28 cellular contexts compared by ENCODE assay signal in genomic region chr1:244678687-244679086, GRCh38.
"Had no signal": no experiment of that assay in that cellular context is flagged by ENCODE, and none has a peak within 500 bp of the region (broad histone marks: within the 10 kb centered on the region; RNA-seq: fewer than 3 reads in every experiment).

No MANE protein-coding gene starts in this region.

- H3K4me3 Mint-ChIP-seq: activated CD4-positive, alpha-beta T cell treated with anti-CD3 and anti-CD28 coated beads for 36 hours; activated T-cell treated with anti-CD3 and anti-CD28 coated beads, Interleukin-2, amount 50 U/mL, for 24 hours; activated T-helper 17 cell treated with anti-CD3 and anti-CD28 coated beads, Interleukin-2, amount 50 U/mL, for 72 hours; effector memory CD8-positive, alpha-beta T cell; immature natural killer cell; natural killer cell treated with Interleukin-12 subunit alpha and Interleukin-12 subunit beta and Interleukin-15 and Interleukin-18, amount 100 ng/mL, for 72 hours; WTC11 had no signal

- ATAC-seq: activated CD4-positive, alpha-beta T cell treated with anti-CD3 and anti-CD28 coated beads for 36 hours; activated naive CD4-positive, alpha-beta T cell treated with anti-CD3 and anti-CD28 coated beads, Interleukin-2, amount 50 U/mL, for 72 hours; activated T-helper 17 cell treated with anti-CD3 and anti-CD28 coated beads, Interleukin-2, amount 50 U/mL, for 72 hours; effector memory CD8-positive, alpha-beta T cell; left lobe of liver; natural killer cell treated with Interleukin-12 subunit alpha and Interleukin-12 subunit beta and Interleukin-15 and Interleukin-18, amount 100 ng/mL, for 72 hours; stimulated activated naive CD8-positive, alpha-beta T cell treated with anti-CD3 and anti-CD28 coated beads, Interleukin-15, Interleukin-2, amounts not matched to agents 100 U/mL and 50 U/mL, for 24 hours; WTC11 had no signal

- H3K4me1 ChIP-seq: prostate gland had no signal

- H3K27ac Mint-ChIP-seq: activated CD4-positive, alpha-beta T cell treated with anti-CD3 and anti-CD28 coated beads for 36 hours; activated naive CD4-positive, alpha-beta T cell treated with anti-CD3 and anti-CD28 coated beads, Interleukin-2, amount 50 U/mL, for 72 hours; activated T-cell treated with anti-CD3 and anti-CD28 coated beads, Interleukin-2, amount 50 U/mL, for 24 hours; activated T-helper 17 cell treated with anti-CD3 and anti-CD28 coated beads, Interleukin-2, amount 50 U/mL, for 72 hours; effector memory CD8-positive, alpha-beta T cell; immature natural killer cell; natural killer cell treated with Interleukin-12 subunit alpha and Interleukin-12 subunit beta and Interleukin-15 and Interleukin-18, amount 100 ng/mL, for 72 hours; WTC11 had no signal

- H3K36me3 ChIP-seq: adrenal gland, ascending aorta, brain microvascular endothelial cell, neutrophil, ovary, prostate gland, tibial artery had no signal

- H3K27ac ChIP-seq: adrenal gland, brain microvascular endothelial cell, neutrophil, ovary, prostate gland had no signal

- H3K27me3 ChIP-seq: adrenal gland, ascending aorta, brain microvascular endothelial cell, dorsolateral prefrontal cortex, neutrophil, ovary, tibial artery had no signal

- H3K4me3 ChIP-seq: adrenal gland, ascending aorta, dorsolateral prefrontal cortex, ovary, prostate gland, tibial artery had no signal

- H3K9me3 Mint-ChIP-seq: activated naive CD4-positive, alpha-beta T cell treated with anti-CD3 and anti-CD28 coated beads, Interleukin-2, amount 50 U/mL, for 72 hours; activated T-cell treated with anti-CD3 and anti-CD28 coated beads, Interleukin-2, amount 50 U/mL, for 24 hours; activated T-helper 17 cell treated with anti-CD3 and anti-CD28 coated beads, Interleukin-2, amount 50 U/mL, for 72 hours; effector memory CD8-positive, alpha-beta T cell; immature natural killer cell; natural killer cell treated with Interleukin-12 subunit alpha and Interleukin-12 subunit beta and Interleukin-15 and Interleukin-18, amount 100 ng/mL, for 72 hours had no signal

- H3K9me3 ChIP-seq: adrenal gland, ascending aorta, neutrophil, ovary, prostate gland, tibial artery had no signal

- H3K27me3 Mint-ChIP-seq: activated CD4-positive, alpha-beta T cell treated with anti-CD3 and anti-CD28 coated beads for 36 hours; activated T-cell treated with anti-CD3 and anti-CD28 coated beads, Interleukin-2, amount 50 U/mL, for 24 hours; activated T-helper 17 cell treated with anti-CD3 and anti-CD28 coated beads, Interleukin-2, amount 50 U/mL, for 72 hours; effector memory CD8-positive, alpha-beta T cell; natural killer cell treated with Interleukin-12 subunit alpha and Interleukin-12 subunit beta and Interleukin-15 and Interleukin-18, amount 100 ng/mL, for 72 hours had no signal

- DNase-seq: activated CD4-positive, alpha-beta T cell treated with anti-CD3 and anti-CD28 coated beads for 36 hours; activated CD4-positive, alpha-beta T cell treated with anti-CD3 and anti-CD28 coated beads, Interleukin-2, amount 50 U/mL, for 4 hours; activated CD8-positive, alpha-beta memory T cell treated with anti-CD3 and anti-CD28 coated beads for 24 hours; activated CD8-positive, alpha-beta memory T cell treated with anti-CD3 and anti-CD28 coated beads, Interleukin-2, amount 50 U/mL, for 4 hours; activated T-cell treated with anti-CD3 and anti-CD28 coated beads, Interleukin-2, amount 50 U/mL, for 24 hours; adrenal gland; brain microvascular endothelial cell; caudate nucleus; dorsolateral prefrontal cortex; effector memory CD8-positive, alpha-beta T cell; foreskin fibroblast; immature natural killer cell; ovary; stimulated activated CD4-positive, alpha-beta T cell treated with anti-CD3 and anti-CD28 coated beads, Interleukin-12 subunit alpha, Interleukin-12 subunit beta, amount 100 ng/mL, for 4 hours; stimulated activated CD4-positive, alpha-beta T cell treated with anti-CD3 and anti-CD28 coated beads, Interleukin-4, amount 100 ng/mL, for 4 hours; stimulated activated naive CD8-positive, alpha-beta T cell treated with anti-CD3 and anti-CD28 coated beads, Interleukin-15, Interleukin-2, amounts not matched to agents 100 U/mL and 50 U/mL, for 24 hours; substantia nigra; T-helper 1 cell; T1000; tibial artery had no signal
